8 cellular contexts compared by ENCODE assay signal in the genomic region with DNA sequence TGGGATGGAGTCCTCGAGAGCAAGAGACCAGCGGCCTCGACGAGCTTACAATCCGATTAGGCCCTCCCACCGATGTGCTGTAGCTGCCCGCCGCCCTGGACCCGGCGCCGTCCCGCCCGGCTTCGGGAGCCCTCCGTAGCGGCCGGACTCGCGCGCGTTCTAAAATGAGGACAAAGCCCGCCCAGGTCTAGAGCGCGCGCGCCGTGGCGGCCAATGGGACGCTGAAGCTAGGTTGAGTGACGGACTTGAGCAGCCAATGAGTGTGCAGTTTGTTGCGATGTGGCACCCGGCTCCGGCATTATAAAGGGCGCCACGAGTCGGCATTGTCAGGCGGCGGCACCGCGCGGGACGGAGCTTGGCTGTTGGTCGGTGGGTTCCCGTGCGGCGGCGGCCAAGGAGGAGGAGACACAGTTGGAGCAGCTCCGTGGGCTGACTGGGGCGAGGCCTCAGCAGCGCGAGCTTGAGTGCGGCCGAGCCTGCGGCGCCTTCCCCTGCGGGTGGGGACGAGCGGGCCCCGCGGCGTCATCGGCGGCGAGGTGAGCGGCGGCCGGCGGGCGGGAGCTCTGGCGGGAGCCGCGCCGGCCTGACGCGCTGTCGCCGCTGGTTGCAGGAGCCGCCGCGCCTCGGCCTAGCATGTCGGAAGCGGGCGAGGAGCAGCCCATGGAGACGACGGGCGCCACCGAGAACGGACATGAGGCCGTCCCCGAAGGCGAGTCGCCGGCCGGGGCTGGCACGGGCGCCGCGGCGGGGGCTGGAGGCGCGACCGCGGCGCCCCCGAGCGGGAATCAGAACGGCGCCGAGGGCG. TPM values are rescaled to one million over a fixed set of nuclear protein-coding genes. Genes with fewer than 3 reads are reported as not detected.
A peak's percentile ranks its signal among the peaks of the same experiment; 100 is the strongest.
DNase-seq lines count a peak whose midpoint lies in the region; ATAC-seq and TF ChIP-seq lines count a peak whose summit lies in the region.

A gene (plus strand): TSS at position 329 of the 805 bp plus-strand sequence. CDS start 305 bp downstream, at position 634.

- peaks cover 15% of the 10 kb centered on the region for H3K36me3 ChIP-seq in BJ (ENCODE audit: control insufficient read depth, insufficient read depth, low read length)

- H3K4me3 Mint-ChIP-seq in activated CD4-positive, alpha-beta T cell treated with anti-CD3 and anti-CD28 coated beads, Interleukin-2, amount 10 ng/mL, durations not matched to agents 7 days and 5 days = peak within 1 kb of the TSS; percentile 97

- DNase-seq in BJ (ENCODE audit: low read depth) = peak; percentile 48
- peak; percentile 77 for DNase-seq in NCI-H526 treated with DMSO at 0.1 percent for 48 hours (lab: John Stamatoyannopoulos, UW)
- peak; percentile 95 for DNase-seq in activated CD4-positive, alpha-beta T cell treated with anti-CD3 and anti-CD28 coated beads, Interleukin-2, amount 10 ng/mL, durations not matched to agents 7 days and 5 days
- DNase-seq in dedifferentiated amniotic fluid mesenchymal stem cell (ENCODE audit: extremely low spot score) = peak; percentile 95
- DNase-seq in left lobe of liver (ENCODE audit: low spot score) = peak; percentile 97
- peak; percentile 92 for DNase-seq in stimulated activated CD4-positive, alpha-beta T cell treated with anti-CD3 and anti-CD28 coated beads, Interleukin-2, amount 100 ng/mL, for 4 hours (ENCODE audit: low read depth)

- peak within 1 kb of the TSS; percentile 58 for H3K4me3 ChIP-seq in BJ (ENCODE audit: low read depth, low read length)

- H3K9me3 Mint-ChIP-seq in activated CD4-positive, alpha-beta T cell treated with anti-CD3 and anti-CD28 coated beads, Interleukin-2, amount 10 ng/mL, durations not matched to agents 7 days and 5 days = no peaks in the 10 kb centered on the region

- ATAC-seq in GM19324 (IDR thresholded peaks at IDR 0.05; ENCODE audit: low FRiP score, unreplicated experiment) (peak; percentile 83), HG03469 (IDR thresholded peaks at IDR 0.05; ENCODE audit: unreplicated experiment) (peak; percentile 84), left lobe of liver (peak; percentile 81)

- H3K27me3 ChIP-seq in BJ (ENCODE audit: control insufficient read depth, insufficient read depth, low read length) = no peaks in the 10 kb centered on the region

- 0 out of 2 replicates have a peak, but pooled peaks have one; percentile 2 for TF ChIP-seq CTCF in BJ (IDR thresholded peaks at IDR 0.05; ENCODE audit: insufficient read depth, low read depth, low read length)

- CTCF ChIA-PET in BJ (lab: Yijun Ruan, JAX) = interaction anchor here (1.1 to 1.2 kb wide), 3 partner anchors 9 to 127 kb away, joined by 3 to 5 read pairs (median 4); no protein-coding TSS in a partner anchor
- CTCF ChIA-PET in activated CD4-positive, alpha-beta T cell treated with anti-CD3 and anti-CD28 coated beads, Interleukin-2, amount 10 ng/mL, durations not matched to agents 7 days and 5 days (lab: Charles Lee) = interaction anchor here (1.0 to 1.3 kb wide), 3 partner anchors 11 to 84 kb away, joined by 3 read pairs; no protein-coding TSS in a partner anchor

- H3K4me1 Mint-ChIP-seq in activated CD4-positive, alpha-beta T cell treated with anti-CD3 and anti-CD28 coated beads, Interleukin-2, amount 10 ng/mL, durations not matched to agents 7 days and 5 days = peaks cover 40% of the 10 kb centered on the region

- POLR2A ChIA-PET in BJ (lab: Charles Lee) = interaction anchor here (1.1 kb wide), 1 partner anchor 51 kb away, joined by 3 read pairs; a partner anchor contains a TSS
- POLR2A ChIA-PET in activated CD4-positive, alpha-beta T cell treated with anti-CD3 and anti-CD28 coated beads, Interleukin-2, amount 10 ng/mL, durations not matched to agents 7 days and 5 days (lab: Charles Lee) = no interaction called here

- H3K27ac Mint-ChIP-seq in activated CD4-positive, alpha-beta T cell treated with anti-CD3 and anti-CD28 coated beads, Interleukin-2, amount 10 ng/mL, durations not matched to agents 7 days and 5 days = peak within 1 kb of the TSS; percentile 98

- H3K36me3 Mint-ChIP-seq in activated CD4-positive, alpha-beta T cell treated with anti-CD3 and anti-CD28 coated beads, Interleukin-2, amount 10 ng/mL, durations not matched to agents 7 days and 5 days (ENCODE audit: low read depth) = peaks cover 42% of the 10 kb centered on the region

- H3K27me3 Mint-ChIP-seq in activated CD4-positive, alpha-beta T cell treated with anti-CD3 and anti-CD28 coated beads, Interleukin-2, amount 10 ng/mL, durations not matched to agents 7 days and 5 days = peaks cover 2% of the 10 kb centered on the region

RNA-seq across cellular contexts. Expression of the gene that starts here (rescaled TPM):
- polyA plus RNA-seq in BJ (2011; rRNA removed) = 59.3 and 80.3 TPM in 2 replicates
- 19.9 and 28.9 TPM in 2 replicates for polyA minus RNA-seq in BJ (2011; rRNA and poly(A)+ RNA removed)
- 100 to 1,000 TPM; 185 to 215 TPM for total RNA-seq in activated CD4-positive, alpha-beta T cell treated with anti-CD3 and anti-CD28 coated beads, Interleukin-2, amount 10 ng/mL, durations not matched to agents 7 days and 5 days
- total RNA-seq in left lobe of liver = 56.1 TPM

Comparison
In these comparisons a context has a peak if more than half of its experiments do, and no peak if none do; other contexts are left out.
1. Peak in every context shown above with its lines: DNase-seq, ATAC-seq and H3K4me3 ChIP-seq.